Comparison of ENCODE assay signal across 1 cellular context in genomic region chr10:97686962-97687784, GRCh38.
TF ChIP-seq lines count a peak whose summit lies in the region.

Gene AVPI1, minus strand, starts transcription at chr10:97687241. Its CDS starts 7,336 bp downstream, at chr10:97679905.

TF ChIP-seq in HepG2, 621 proteins besides CTCF, POLR2A, EP300 and RAD21 (continued from another document and continues in another):
- TF ChIP-seq, protein P1, sequence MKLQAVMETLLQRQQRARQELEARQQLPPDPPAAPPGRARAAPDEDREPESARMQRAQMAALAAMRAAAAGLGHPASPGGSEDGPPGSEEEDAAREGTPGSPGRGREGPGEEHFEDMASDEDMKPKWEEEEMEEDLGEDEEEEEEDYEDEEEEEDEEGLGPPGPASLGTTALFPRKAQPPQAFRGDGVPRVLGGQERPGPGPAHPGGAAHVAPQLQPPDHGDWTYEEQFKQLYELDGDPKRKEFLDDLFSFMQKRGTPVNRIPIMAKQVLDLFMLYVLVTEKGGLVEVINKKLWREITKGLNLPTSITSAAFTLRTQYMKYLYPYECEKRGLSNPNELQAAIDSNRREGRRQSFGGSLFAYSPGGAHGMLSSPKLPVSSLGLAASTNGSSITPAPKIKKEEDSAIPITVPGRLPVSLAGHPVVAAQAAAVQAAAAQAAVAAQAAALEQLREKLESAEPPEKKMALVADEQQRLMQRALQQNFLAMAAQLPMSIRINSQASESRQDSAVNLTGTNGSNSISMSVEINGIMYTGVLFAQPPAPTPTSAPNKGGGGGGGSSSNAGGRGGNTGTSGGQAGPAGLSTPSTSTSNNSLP (IDR thresholded peaks at IDR 0.05; ENCODE audit: low read depth, low read length): no peak
- TF ChIP-seq NR2F2 (IDR thresholded peaks at IDR 0.05; ENCODE audit: borderline replicate concordance, low read depth) (peak; percentile 34; the same call in 1 of the 2 replicates), TAF1 (CRISPR knock-in tag; IDR thresholded peaks at IDR 0.05) (peak; percentile 90), MAFF (IDR thresholded peaks at IDR 0.05; ENCODE audit: low read depth, low read length) (no peak), KLF12 (CRISPR knock-in tag; IDR thresholded peaks at IDR 0.05; ENCODE audit: borderline replicate concordance) (peak; percentile 82), BRD4 (CRISPR knock-in tag; IDR thresholded peaks at IDR 0.05) (no peak), ZNF510 (CRISPR knock-in tag; IDR thresholded peaks at IDR 0.05; ENCODE audit: low read depth) (peak; percentile 92), ZMYM4 (CRISPR knock-in tag; IDR thresholded peaks at IDR 0.05) (peak; percentile 81), RORA (CRISPR knock-in tag; IDR thresholded peaks at IDR 0.05) (no peak), YY1 (IDR thresholded peaks at IDR 0.05; ENCODE audit: insufficient read depth, insufficient replicate concordance, low read depth, low read length) (peak; percentile 54), FOXM1 (CRISPR knock-in tag; IDR thresholded peaks at IDR 0.05) (0 out of 2 replicates have a peak, but pooled peaks have one; percentile 8), PBX2 (CRISPR knock-in tag; IDR thresholded peaks at IDR 0.05) (peak; percentile 51), ZNF432 (CRISPR knock-in tag; IDR thresholded peaks at IDR 0.05; ENCODE audit: borderline replicate concordance) (no peak), HHEX (CRISPR knock-in tag; IDR thresholded peaks at IDR 0.05) (no peak), RARG (CRISPR knock-in tag; IDR thresholded peaks at IDR 0.05; ENCODE audit: low read depth) (no peak), BRF2 (CRISPR knock-in tag; IDR thresholded peaks at IDR 0.05) (peak; percentile 92), ZNF616 (CRISPR knock-in tag; IDR thresholded peaks at IDR 0.05; ENCODE audit: low read depth) (no peak), YEATS2 (CRISPR knock-in tag; IDR thresholded peaks at IDR 0.05; ENCODE audit: borderline replicate concordance) (peak; percentile 56; the same call in 1 of the 2 replicates), MLLT10 (CRISPR knock-in tag; IDR thresholded peaks at IDR 0.05) (no peak), NFIC (IDR thresholded peaks at IDR 0.05; ENCODE audit: low read length) (no peak), ZNF644 (CRISPR knock-in tag; IDR thresholded peaks at IDR 0.05; ENCODE audit: low read depth) (no peak), ZNF10 (CRISPR knock-in tag; IDR thresholded peaks at IDR 0.05; ENCODE audit: borderline replicate concordance, low read depth) (no peak), AGO1 (IDR thresholded peaks at IDR 0.05; ENCODE audit: low read depth, low read length, poor library complexity, severe bottlenecking) (peak; percentile 56), ZSCAN9 (CRISPR knock-in tag; IDR thresholded peaks at IDR 0.05; ENCODE audit: borderline replicate concordance) (peak; percentile 81; the same call in 1 of the 2 replicates), DMAP1 (CRISPR knock-in tag; IDR thresholded peaks at IDR 0.05) (peak; percentile 87; the same call in 1 of the 2 replicates), NR2F6 (IDR thresholded peaks at IDR 0.05) (peak; percentile 40; the same call in 1 of the 2 replicates), NR2F6 (CRISPR knock-in tag; IDR thresholded peaks at IDR 0.05) (no peak), ELF4 (CRISPR knock-in tag; IDR thresholded peaks at IDR 0.05; ENCODE audit: borderline replicate concordance) (no peak; the same call in 1 of the 2 replicates), ZNF34 (CRISPR knock-in tag; IDR thresholded peaks at IDR 0.05; ENCODE audit: borderline replicate concordance) (no peak), ZBTB4 (CRISPR knock-in tag; IDR thresholded peaks at IDR 0.05; ENCODE audit: borderline replicate concordance) (no peak), TIGD3 (CRISPR knock-in tag; IDR thresholded peaks at IDR 0.05; ENCODE audit: borderline replicate concordance) (peak; percentile 41; the same call in 1 of the 2 replicates), CCDC6 (CRISPR knock-in tag; IDR thresholded peaks at IDR 0.05) (peak; percentile 98), REPIN1 (CRISPR knock-in tag; IDR thresholded peaks at IDR 0.05; ENCODE audit: borderline replicate concordance, low read depth) (peak; percentile 94), NCOA1 (CRISPR knock-in tag; IDR thresholded peaks at IDR 0.05) (peak; percentile 68; the same call in 1 of the 2 replicates), ZNF335 (CRISPR knock-in tag; IDR thresholded peaks at IDR 0.05) (peak; percentile 61; the same call in 1 of the 2 replicates), U2AF2 (IDR thresholded peaks at IDR 0.05; ENCODE audit: low read depth, low read length) (no peak), ZNF383 (CRISPR knock-in tag; IDR thresholded peaks at IDR 0.05; ENCODE audit: borderline replicate concordance) (no peak), TEAD2 (CRISPR knock-in tag; IDR thresholded peaks at IDR 0.05) (peak; percentile 83; the same call in 1 of the 2 replicates), RXRA (CRISPR knock-in tag; IDR thresholded peaks at IDR 0.05) (peak; percentile 77; the same call in 1 of the 2 replicates)
- TF ChIP-seq, protein P2, sequence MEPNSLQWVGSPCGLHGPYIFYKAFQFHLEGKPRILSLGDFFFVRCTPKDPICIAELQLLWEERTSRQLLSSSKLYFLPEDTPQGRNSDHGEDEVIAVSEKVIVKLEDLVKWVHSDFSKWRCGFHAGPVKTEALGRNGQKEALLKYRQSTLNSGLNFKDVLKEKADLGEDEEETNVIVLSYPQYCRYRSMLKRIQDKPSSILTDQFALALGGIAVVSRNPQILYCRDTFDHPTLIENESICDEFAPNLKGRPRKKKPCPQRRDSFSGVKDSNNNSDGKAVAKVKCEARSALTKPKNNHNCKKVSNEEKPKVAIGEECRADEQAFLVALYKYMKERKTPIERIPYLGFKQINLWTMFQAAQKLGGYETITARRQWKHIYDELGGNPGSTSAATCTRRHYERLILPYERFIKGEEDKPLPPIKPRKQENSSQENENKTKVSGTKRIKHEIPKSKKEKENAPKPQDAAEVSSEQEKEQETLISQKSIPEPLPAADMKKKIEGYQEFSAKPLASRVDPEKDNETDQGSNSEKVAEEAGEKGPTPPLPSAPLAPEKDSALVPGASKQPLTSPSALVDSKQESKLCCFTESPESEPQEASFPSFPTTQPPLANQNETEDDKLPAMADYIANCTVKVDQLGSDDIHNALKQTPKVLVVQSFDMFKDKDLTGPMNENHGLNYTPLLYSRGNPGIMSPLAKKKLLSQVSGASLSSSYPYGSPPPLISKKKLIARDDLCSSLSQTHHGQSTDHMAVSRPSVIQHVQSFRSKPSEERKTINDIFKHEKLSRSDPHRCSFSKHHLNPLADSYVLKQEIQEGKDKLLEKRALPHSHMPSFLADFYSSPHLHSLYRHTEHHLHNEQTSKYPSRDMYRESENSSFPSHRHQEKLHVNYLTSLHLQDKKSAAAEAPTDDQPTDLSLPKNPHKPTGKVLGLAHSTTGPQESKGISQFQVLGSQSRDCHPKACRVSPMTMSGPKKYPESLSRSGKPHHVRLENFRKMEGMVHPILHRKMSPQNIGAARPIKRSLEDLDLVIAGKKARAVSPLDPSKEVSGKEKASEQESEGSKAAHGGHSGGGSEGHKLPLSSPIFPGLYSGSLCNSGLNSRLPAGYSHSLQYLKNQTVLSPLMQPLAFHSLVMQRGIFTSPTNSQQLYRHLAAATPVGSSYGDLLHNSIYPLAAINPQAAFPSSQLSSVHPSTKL (CRISPR knock-in tag; IDR thresholded peaks at IDR 0.05): peak; percentile 91
- TF ChIP-seq, protein P3, sequence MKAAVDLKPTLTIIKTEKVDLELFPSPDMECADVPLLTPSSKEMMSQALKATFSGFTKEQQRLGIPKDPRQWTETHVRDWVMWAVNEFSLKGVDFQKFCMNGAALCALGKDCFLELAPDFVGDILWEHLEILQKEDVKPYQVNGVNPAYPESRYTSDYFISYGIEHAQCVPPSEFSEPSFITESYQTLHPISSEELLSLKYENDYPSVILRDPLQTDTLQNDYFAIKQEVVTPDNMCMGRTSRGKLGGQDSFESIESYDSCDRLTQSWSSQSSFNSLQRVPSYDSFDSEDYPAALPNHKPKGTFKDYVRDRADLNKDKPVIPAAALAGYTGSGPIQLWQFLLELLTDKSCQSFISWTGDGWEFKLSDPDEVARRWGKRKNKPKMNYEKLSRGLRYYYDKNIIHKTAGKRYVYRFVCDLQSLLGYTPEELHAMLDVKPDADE (CRISPR knock-in tag; IDR thresholded peaks at IDR 0.05): 0 out of 2 replicates have a peak, but pooled peaks have one; percentile 68
- TF ChIP-seq, protein P4, sequence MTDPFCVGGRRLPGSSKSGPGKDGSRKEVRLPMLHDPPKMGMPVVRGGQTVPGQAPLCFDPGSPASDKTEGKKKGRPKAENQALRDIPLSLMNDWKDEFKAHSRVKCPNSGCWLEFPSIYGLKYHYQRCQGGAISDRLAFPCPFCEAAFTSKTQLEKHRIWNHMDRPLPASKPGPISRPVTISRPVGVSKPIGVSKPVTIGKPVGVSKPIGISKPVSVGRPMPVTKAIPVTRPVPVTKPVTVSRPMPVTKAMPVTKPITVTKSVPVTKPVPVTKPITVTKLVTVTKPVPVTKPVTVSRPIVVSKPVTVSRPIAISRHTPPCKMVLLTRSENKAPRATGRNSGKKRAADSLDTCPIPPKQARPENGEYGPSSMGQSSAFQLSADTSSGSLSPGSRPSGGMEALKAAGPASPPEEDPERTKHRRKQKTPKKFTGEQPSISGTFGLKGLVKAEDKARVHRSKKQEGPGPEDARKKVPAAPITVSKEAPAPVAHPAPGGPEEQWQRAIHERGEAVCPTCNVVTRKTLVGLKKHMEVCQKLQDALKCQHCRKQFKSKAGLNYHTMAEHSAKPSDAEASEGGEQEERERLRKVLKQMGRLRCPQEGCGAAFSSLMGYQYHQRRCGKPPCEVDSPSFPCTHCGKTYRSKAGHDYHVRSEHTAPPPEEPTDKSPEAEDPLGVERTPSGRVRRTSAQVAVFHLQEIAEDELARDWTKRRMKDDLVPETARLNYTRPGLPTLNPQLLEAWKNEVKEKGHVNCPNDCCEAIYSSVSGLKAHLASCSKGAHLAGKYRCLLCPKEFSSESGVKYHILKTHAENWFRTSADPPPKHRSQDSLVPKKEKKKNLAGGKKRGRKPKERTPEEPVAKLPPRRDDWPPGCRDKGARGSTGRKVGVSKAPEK (CRISPR knock-in tag; IDR thresholded peaks at IDR 0.05; ENCODE audit: borderline replicate concordance): no peak
- TF ChIP-seq, protein P5, sequence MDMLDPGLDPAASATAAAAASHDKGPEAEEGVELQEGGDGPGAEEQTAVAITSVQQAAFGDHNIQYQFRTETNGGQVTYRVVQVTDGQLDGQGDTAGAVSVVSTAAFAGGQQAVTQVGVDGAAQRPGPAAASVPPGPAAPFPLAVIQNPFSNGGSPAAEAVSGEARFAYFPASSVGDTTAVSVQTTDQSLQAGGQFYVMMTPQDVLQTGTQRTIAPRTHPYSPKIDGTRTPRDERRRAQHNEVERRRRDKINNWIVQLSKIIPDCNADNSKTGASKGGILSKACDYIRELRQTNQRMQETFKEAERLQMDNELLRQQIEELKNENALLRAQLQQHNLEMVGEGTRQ (IDR thresholded peaks at IDR 0.05; ENCODE audit: low read depth, low read length): peak; percentile 81
- TF ChIP-seq, protein P5 (CRISPR knock-in tag; IDR thresholded peaks at IDR 0.05; ENCODE audit: borderline replicate concordance): peak; percentile 87
- TF ChIP-seq, protein P6, sequence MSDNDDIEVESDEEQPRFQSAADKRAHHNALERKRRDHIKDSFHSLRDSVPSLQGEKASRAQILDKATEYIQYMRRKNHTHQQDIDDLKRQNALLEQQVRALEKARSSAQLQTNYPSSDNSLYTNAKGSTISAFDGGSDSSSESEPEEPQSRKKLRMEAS (IDR thresholded peaks at IDR 0.05): peak; percentile 99
